15 cellular contexts compared by ENCODE assay signal in genomic region chr20:45585981-45586380, GRCh38. TPM values are rescaled to one million over a fixed set of nuclear protein-coding genes. Genes with fewer than 3 reads are reported as not detected.
"Had no signal": no experiment of that assay in that cellular context is flagged by ENCODE, and none has a peak within 500 bp of the region (broad histone marks: within the 10 kb centered on the region; RNA-seq: fewer than 3 reads in every experiment).

No MANE protein-coding gene starts in this region.

RNA-seq across cellular contexts. Expression of gene WFDC8, which starts 6.9 kb away (rescaled TPM):
- total RNA-seq: activated B cell treated with CpG ODN at 0.5 μM for 24 hours; activated CD8-positive, alpha-beta T cell treated with anti-CD3 and anti-CD28 coated beads for 36 hours; activated T-cell treated with anti-CD3 and anti-CD28 coated beads, Interleukin-2, amount 50 U/mL, for 4 hours; activated T-helper 17 cell treated with anti-CD3 and anti-CD28 coated beads, Interleukin-2, amount 50 U/mL, for 72 hours; astrocyte; chondrocyte; dermis microvascular lymphatic vessel endothelial cell; endothelial cell of umbilical vein; epithelial cell of proximal tubule; esophagus mucosa; gastroesophageal sphincter; glomerular endothelial cell; heart right ventricle; T-helper 1 cell treated with Interleukin-12 subunit alpha and Interleukin-12 subunit beta and Interleukin-4 antibody, amounts not matched to agents 30 ng/mL and 1 ng/mL, for 36 hours had no signal
- polyA plus RNA-seq: adipose tissue, endothelial cell of umbilical vein, heart right ventricle had no signal

RNA-seq across cellular contexts. Expression of gene EPPIN, which starts 38.8 kb away (rescaled TPM):
- total RNA-seq: activated B cell treated with CpG ODN at 0.5 μM for 24 hours; activated CD8-positive, alpha-beta T cell treated with anti-CD3 and anti-CD28 coated beads for 36 hours; activated T-cell treated with anti-CD3 and anti-CD28 coated beads, Interleukin-2, amount 50 U/mL, for 4 hours; activated T-helper 17 cell treated with anti-CD3 and anti-CD28 coated beads, Interleukin-2, amount 50 U/mL, for 72 hours; astrocyte; chondrocyte; dermis microvascular lymphatic vessel endothelial cell; endothelial cell of umbilical vein; epithelial cell of proximal tubule; esophagus mucosa; gastroesophageal sphincter; glomerular endothelial cell; heart right ventricle; T-helper 1 cell treated with Interleukin-12 subunit alpha and Interleukin-12 subunit beta and Interleukin-4 antibody, amounts not matched to agents 30 ng/mL and 1 ng/mL, for 36 hours had no signal
- polyA plus RNA-seq: adipose tissue, endothelial cell of umbilical vein, heart right ventricle had no signal

RNA-seq across cellular contexts. Expression of gene WFDC10A, which starts 43.6 kb away (rescaled TPM):
- total RNA-seq: activated B cell treated with CpG ODN at 0.5 μM for 24 hours; activated CD8-positive, alpha-beta T cell treated with anti-CD3 and anti-CD28 coated beads for 36 hours; activated T-cell treated with anti-CD3 and anti-CD28 coated beads, Interleukin-2, amount 50 U/mL, for 4 hours; activated T-helper 17 cell treated with anti-CD3 and anti-CD28 coated beads, Interleukin-2, amount 50 U/mL, for 72 hours; astrocyte; chondrocyte; dermis microvascular lymphatic vessel endothelial cell; endothelial cell of umbilical vein; epithelial cell of proximal tubule; esophagus mucosa; gastroesophageal sphincter; glomerular endothelial cell; heart right ventricle; T-helper 1 cell treated with Interleukin-12 subunit alpha and Interleukin-12 subunit beta and Interleukin-4 antibody, amounts not matched to agents 30 ng/mL and 1 ng/mL, for 36 hours had no signal
- polyA plus RNA-seq: adipose tissue, endothelial cell of umbilical vein, heart right ventricle had no signal

RNA-seq across cellular contexts. Expression of gene WFDC9, which starts 45.1 kb away (rescaled TPM):
- total RNA-seq: activated B cell treated with CpG ODN at 0.5 μM for 24 hours; activated CD8-positive, alpha-beta T cell treated with anti-CD3 and anti-CD28 coated beads for 36 hours; activated T-cell treated with anti-CD3 and anti-CD28 coated beads, Interleukin-2, amount 50 U/mL, for 4 hours; activated T-helper 17 cell treated with anti-CD3 and anti-CD28 coated beads, Interleukin-2, amount 50 U/mL, for 72 hours; astrocyte; chondrocyte; dermis microvascular lymphatic vessel endothelial cell; endothelial cell of umbilical vein; epithelial cell of proximal tubule; esophagus mucosa; gastroesophageal sphincter; glomerular endothelial cell; heart right ventricle; T-helper 1 cell treated with Interleukin-12 subunit alpha and Interleukin-12 subunit beta and Interleukin-4 antibody, amounts not matched to agents 30 ng/mL and 1 ng/mL, for 36 hours had no signal
- polyA plus RNA-seq: adipose tissue, endothelial cell of umbilical vein, heart right ventricle had no signal

RNA-seq across cellular contexts. Expression of gene WFDC6, which starts 46.7 kb away (rescaled TPM):
- total RNA-seq: activated B cell treated with CpG ODN at 0.5 μM for 24 hours; activated CD8-positive, alpha-beta T cell treated with anti-CD3 and anti-CD28 coated beads for 36 hours; activated T-cell treated with anti-CD3 and anti-CD28 coated beads, Interleukin-2, amount 50 U/mL, for 4 hours; activated T-helper 17 cell treated with anti-CD3 and anti-CD28 coated beads, Interleukin-2, amount 50 U/mL, for 72 hours; astrocyte; chondrocyte; dermis microvascular lymphatic vessel endothelial cell; endothelial cell of umbilical vein; epithelial cell of proximal tubule; esophagus mucosa; gastroesophageal sphincter; glomerular endothelial cell; heart right ventricle; T-helper 1 cell treated with Interleukin-12 subunit alpha and Interleukin-12 subunit beta and Interleukin-4 antibody, amounts not matched to agents 30 ng/mL and 1 ng/mL, for 36 hours had no signal
- polyA plus RNA-seq: adipose tissue, endothelial cell of umbilical vein, heart right ventricle had no signal
